1 cellular context compared by ENCODE assay signal in genomic region chrX:41946973-41947612, GRCh38.
TF ChIP-seq lines count a peak whose summit lies in the region.

No MANE protein-coding gene starts in this region.

TF ChIP-seq in A549, 52 proteins besides CTCF, POLR2A, EP300 and RAD21 (continued from another document):
- TF ChIP-seq, protein P1, sequence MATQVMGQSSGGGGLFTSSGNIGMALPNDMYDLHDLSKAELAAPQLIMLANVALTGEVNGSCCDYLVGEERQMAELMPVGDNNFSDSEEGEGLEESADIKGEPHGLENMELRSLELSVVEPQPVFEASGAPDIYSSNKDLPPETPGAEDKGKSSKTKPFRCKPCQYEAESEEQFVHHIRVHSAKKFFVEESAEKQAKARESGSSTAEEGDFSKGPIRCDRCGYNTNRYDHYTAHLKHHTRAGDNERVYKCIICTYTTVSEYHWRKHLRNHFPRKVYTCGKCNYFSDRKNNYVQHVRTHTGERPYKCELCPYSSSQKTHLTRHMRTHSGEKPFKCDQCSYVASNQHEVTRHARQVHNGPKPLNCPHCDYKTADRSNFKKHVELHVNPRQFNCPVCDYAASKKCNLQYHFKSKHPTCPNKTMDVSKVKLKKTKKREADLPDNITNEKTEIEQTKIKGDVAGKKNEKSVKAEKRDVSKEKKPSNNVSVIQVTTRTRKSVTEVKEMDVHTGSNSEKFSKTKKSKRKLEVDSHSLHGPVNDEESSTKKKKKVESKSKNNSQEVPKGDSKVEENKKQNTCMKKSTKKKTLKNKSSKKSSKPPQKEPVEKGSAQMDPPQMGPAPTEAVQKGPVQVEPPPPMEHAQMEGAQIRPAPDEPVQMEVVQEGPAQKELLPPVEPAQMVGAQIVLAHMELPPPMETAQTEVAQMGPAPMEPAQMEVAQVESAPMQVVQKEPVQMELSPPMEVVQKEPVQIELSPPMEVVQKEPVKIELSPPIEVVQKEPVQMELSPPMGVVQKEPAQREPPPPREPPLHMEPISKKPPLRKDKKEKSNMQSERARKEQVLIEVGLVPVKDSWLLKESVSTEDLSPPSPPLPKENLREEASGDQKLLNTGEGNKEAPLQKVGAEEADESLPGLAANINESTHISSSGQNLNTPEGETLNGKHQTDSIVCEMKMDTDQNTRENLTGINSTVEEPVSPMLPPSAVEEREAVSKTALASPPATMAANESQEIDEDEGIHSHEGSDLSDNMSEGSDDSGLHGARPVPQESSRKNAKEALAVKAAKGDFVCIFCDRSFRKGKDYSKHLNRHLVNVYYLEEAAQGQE (IDR thresholded peaks at IDR 0.05): no peak
- TF ChIP-seq, protein P2, sequence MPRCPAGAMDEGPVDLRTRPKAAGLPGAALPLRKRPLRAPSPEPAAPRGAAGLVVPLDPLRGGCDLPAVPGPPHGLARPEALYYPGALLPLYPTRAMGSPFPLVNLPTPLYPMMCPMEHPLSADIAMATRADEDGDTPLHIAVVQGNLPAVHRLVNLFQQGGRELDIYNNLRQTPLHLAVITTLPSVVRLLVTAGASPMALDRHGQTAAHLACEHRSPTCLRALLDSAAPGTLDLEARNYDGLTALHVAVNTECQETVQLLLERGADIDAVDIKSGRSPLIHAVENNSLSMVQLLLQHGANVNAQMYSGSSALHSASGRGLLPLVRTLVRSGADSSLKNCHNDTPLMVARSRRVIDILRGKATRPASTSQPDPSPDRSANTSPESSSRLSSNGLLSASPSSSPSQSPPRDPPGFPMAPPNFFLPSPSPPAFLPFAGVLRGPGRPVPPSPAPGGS (IDR thresholded peaks at IDR 0.05): no peak
- TF ChIP-seq, protein P3, sequence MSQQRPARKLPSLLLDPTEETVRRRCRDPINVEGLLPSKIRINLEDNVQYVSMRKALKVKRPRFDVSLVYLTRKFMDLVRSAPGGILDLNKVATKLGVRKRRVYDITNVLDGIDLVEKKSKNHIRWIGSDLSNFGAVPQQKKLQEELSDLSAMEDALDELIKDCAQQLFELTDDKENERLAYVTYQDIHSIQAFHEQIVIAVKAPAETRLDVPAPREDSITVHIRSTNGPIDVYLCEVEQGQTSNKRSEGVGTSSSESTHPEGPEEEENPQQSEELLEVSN (IDR thresholded peaks at IDR 0.05; ENCODE audit: borderline replicate concordance, low read depth): no peak
- TF ChIP-seq CBX8 (IDR thresholded peaks at IDR 0.05) (no peak), SREBF2 (IDR thresholded peaks at IDR 0.05) (no peak), PBX3 (IDR thresholded peaks at IDR 0.05) (no peak), RFX5 (IDR thresholded peaks at IDR 0.05) (no peak), RNF2 (IDR thresholded peaks at IDR 0.05; ENCODE audit: borderline replicate concordance, low read depth) (no peak), POLR2AphosphoS2 (conservative IDR thresholded peaks at IDR 0.05; ENCODE audit: low read length) (no peak)
TF ChIP-seq in A549: peak in this region for 0.
